22 cellular contexts compared by ENCODE assay signal in the genomic region with DNA sequence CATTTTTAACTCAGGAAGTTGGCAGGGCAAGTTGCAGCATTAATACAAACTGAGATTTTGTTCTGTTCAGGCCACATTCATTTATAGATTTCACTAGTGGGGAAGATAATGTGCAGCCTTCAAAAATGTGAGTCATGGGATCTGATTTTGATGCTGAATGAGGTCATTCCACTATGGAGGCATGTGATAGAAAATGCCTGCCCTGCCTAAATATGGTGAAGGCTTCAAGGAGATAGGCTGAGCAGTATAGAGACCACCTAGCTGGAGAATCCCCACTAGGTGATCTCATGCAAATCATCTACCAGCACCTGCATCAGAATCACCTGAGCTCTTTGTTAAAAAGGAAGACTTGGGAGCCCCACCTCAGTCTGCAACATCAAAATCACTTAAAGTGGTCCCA. TPM values are rescaled to one million over a fixed set of nuclear protein-coding genes. Genes with fewer than 3 reads are reported as not detected.
A peak's percentile ranks its signal among the peaks of the same experiment; 100 is the strongest.
DNase-seq lines count a peak whose midpoint lies in the region; ATAC-seq, FAIRE-seq and TF ChIP-seq lines count a peak whose summit lies in the region.
"Had no signal": no experiment of that assay in that cellular context is flagged by ENCODE, and none has a peak within 500 bp of the region (broad histone marks: within the 10 kb centered on the region; RNA-seq: fewer than 3 reads in every experiment).

No MANE protein-coding gene starts in this region.

- no peaks in the 10 kb centered on the region for H3K36me3 Mint-ChIP-seq in WTC11
- no peaks in the 10 kb centered on the region for H3K36me3 Mint-ChIP-seq in CD8-positive, alpha-beta T cell
- H3K36me3 Mint-ChIP-seq: IgD-negative memory B cell had no signal

- H3K27me3 Mint-ChIP-seq in WTC11 (ENCODE audit: low read depth) = no peaks in the 10 kb centered on the region; the same call in 1 of the 2 replicates
- peaks cover 11% of the 10 kb centered on the region for H3K27me3 Mint-ChIP-seq in CD8-positive, alpha-beta T cell (ENCODE audit: low read depth)

- H3K79me1 ChIP-seq in neuronal stem cell (ENCODE audit: low read depth, low read length) = no peaks in the 10 kb centered on the region

- no peaks in the 10 kb centered on the region for H3K79me2 ChIP-seq in HepG2 (ENCODE audit: insufficient read depth, low read length)

- peaks cover 32% of the 10 kb centered on the region for H3K4me1 Mint-ChIP-seq in WTC11
- no peaks in the 10 kb centered on the region for H3K4me1 Mint-ChIP-seq in CD8-positive, alpha-beta T cell (ENCODE audit: low read depth)
- H3K4me1 Mint-ChIP-seq: IgD-negative memory B cell had no signal

- no peak for DNase-seq in HepG2 (ENCODE audit: low spot score)
- DNase-seq in right lobe of liver = no peak
- DNase-seq in WTC11 (ENCODE audit: low spot score) = no peak
- no peak for DNase-seq in neuronal stem cell (ENCODE audit: low spot score)
- no peak for DNase-seq in CD8-positive, alpha-beta T cell
- no peak for DNase-seq in T1000 (lab: John Stamatoyannopoulos, UW)
- DNase-seq: AML-193; CD4-positive, alpha-beta T cell; DMS153; DMS79; GOT3; H9; KBM-7 had no signal

- no peak for TF ChIP-seq EP300 in HepG2 (IDR thresholded peaks at IDR 0.05; ENCODE audit: low read depth in 2 of 2, low read length in 2 of 2)
- TF ChIP-seq EP300 in HepG2 (CRISPR knock-in tag; IDR thresholded peaks at IDR 0.05; ENCODE audit: borderline replicate concordance) = no peak

- no peak overlapping the region for H3K4me3 ChIP-seq in HepG2 (replicated peaks in 1 of 3; ENCODE audit: insufficient read depth in 1 of 3, low read depth in 2 of 3, low read length in 3 of 3)
- no peak overlapping the region for H3K4me3 ChIP-seq in right lobe of liver
- H3K4me3 ChIP-seq in neuronal stem cell (ENCODE audit: low read length in 2 of 2) = no peak overlapping the region
- H3K4me3 ChIP-seq in CD8-positive, alpha-beta T cell (ENCODE audit: low read depth, low read length) = no peak overlapping the region
- H3K4me3 ChIP-seq: A549 had no signal

- H3K27ac Mint-ChIP-seq in WTC11 = no peak overlapping the region
- no peak overlapping the region for H3K27ac Mint-ChIP-seq in CD8-positive, alpha-beta T cell
- H3K27ac Mint-ChIP-seq: CD4-positive, alpha-beta T cell; H9; IgD-negative memory B cell had no signal

- H3K23ac ChIP-seq in neuronal stem cell (ENCODE audit: low read depth, low read length, poor library complexity) = no peak overlapping the region

- no peak overlapping the region for H2AK5ac ChIP-seq in neuronal stem cell (ENCODE audit: low read depth, low read length)

- H3K4ac ChIP-seq in neuronal stem cell (ENCODE audit: low read length) = no peak overlapping the region

- H3K9ac ChIP-seq in HepG2 (ENCODE audit: insufficient read depth, low read depth, low read length) = no peak overlapping the region
- H3K9ac ChIP-seq in neuronal stem cell (ENCODE audit: low read depth, low read length, poor library complexity) = no peak overlapping the region

- no peak overlapping the region for H3K4me2 ChIP-seq in HepG2 (ENCODE audit: low read depth, low read length)
- H3K4me2 ChIP-seq in neuronal stem cell (ENCODE audit: insufficient read depth, low read length, poor library complexity, severe bottlenecking) = peak overlapping the region; percentile 2
- H3K4me2 ChIP-seq: A549 had no signal

- no peak overlapping the region for H4K91ac ChIP-seq in neuronal stem cell (ENCODE audit: low read depth, low read length, poor library complexity)

- H3K9me3 Mint-ChIP-seq in WTC11 = peaks cover 4% of the 10 kb centered on the region; the same call in 1 of the 2 replicates
- no peaks in the 10 kb centered on the region for H3K9me3 Mint-ChIP-seq in CD8-positive, alpha-beta T cell
- H3K9me3 Mint-ChIP-seq: CD4-positive, alpha-beta T cell; IgD-negative memory B cell had no signal

- H2BK15ac ChIP-seq in neuronal stem cell (ENCODE audit: low read length) = no peak overlapping the region

- POLR2A ChIA-PET in HepG2 (lab: Yijun Ruan, JAX) = no interaction called here
- POLR2A ChIA-PET in WTC11 (lab: Charles Lee) = interaction anchor here (1.1 kb wide), 1 partner anchor 11 kb away, joined by 3 read pairs; no protein-coding TSS in a partner anchor
- POLR2A ChIA-PET in CD8-positive, alpha-beta T cell (lab: Charles Lee) = no interaction called here

- TF ChIP-seq CTCF in HepG2 (CRISPR knock-in tag; IDR thresholded peaks at IDR 0.05) = no peak
- TF ChIP-seq CTCF in right lobe of liver (IDR thresholded peaks at IDR 0.05) = no peak
- no peak for TF ChIP-seq CTCF in WTC11 (IDR thresholded peaks at IDR 0.05)
- TF ChIP-seq CTCF in CD8-positive, alpha-beta T cell (IDR thresholded peaks at IDR 0.05) = no peak

- no peak overlapping the region for H3K14ac ChIP-seq in neuronal stem cell (ENCODE audit: low read length)

- H3K9me3 ChIP-seq in HepG2 (ENCODE audit: low read length) (no peaks in the 10 kb centered on the region), right lobe of liver (no peaks in the 10 kb centered on the region), neuronal stem cell (replicated peaks in 1 of 2; ENCODE audit: control insufficient read depth in 2 of 2, insufficient read depth in 1 of 2, low read depth in 1 of 2, low read length in 2 of 2) (peaks cover 0 to 2% of the 10 kb centered on the region in 2 donors)
- H3K9me3 ChIP-seq in CD8-positive, alpha-beta T cell (ENCODE audit: low read length) = no peaks in the 10 kb centered on the region
- H3K9me3 ChIP-seq: A549 had no signal

- no peak overlapping the region for H2BK5ac ChIP-seq in neuronal stem cell (ENCODE audit: low read length)

- H3K36me3 ChIP-seq in HepG2 (replicated peaks in 1 of 2; ENCODE audit: control insufficient read depth in 1 of 2, insufficient read depth in 2 of 2, low read length in 2 of 2) = no peaks in the 10 kb centered on the region
- H3K36me3 ChIP-seq in right lobe of liver = no peaks in the 10 kb centered on the region
- no peaks in the 10 kb centered on the region for H3K36me3 ChIP-seq in neuronal stem cell (replicated peaks in 1 of 2; ENCODE audit: control insufficient read depth in 2 of 2, insufficient read depth in 2 of 2, low read length in 2 of 2)
- H3K36me3 ChIP-seq in CD8-positive, alpha-beta T cell (ENCODE audit: insufficient read depth, low read length) = no peaks in the 10 kb centered on the region

- no peak overlapping the region for H2BK120ac ChIP-seq in neuronal stem cell (ENCODE audit: low read depth, low read length)

- intact Hi-C loops in HepG2 (cut with micrococcal nuclease; ENCODE audit: unreplicated experiment) = no loop called here
- intact Hi-C loops in right lobe of liver (cut with DNase I) = no loop called here
- intact Hi-C loops in CD8-positive, alpha-beta T cell (cut with DNase I, micrococcal nuclease) = no loop called here

- BruUV-seq in HepG2 (replicated peaks; lab: Mats Ljungman, UMichigan) = no TSS peak

- H3K27ac ChIP-seq in HepG2 (ENCODE audit: extremely low read length, insufficient read depth, low read length) (no peak overlapping the region), right lobe of liver (no peak overlapping the region), neuronal stem cell (replicated peaks; ENCODE audit: low read length) (no peak overlapping the region)
- H3K27ac ChIP-seq in CD8-positive, alpha-beta T cell (ENCODE audit: low read depth, low read length) = no peak overlapping the region
- H3K27ac ChIP-seq: 22Rv1, A549, C4-2B had no signal

- TF ChIP-seq RAD21 in HepG2 (CRISPR knock-in tag; IDR thresholded peaks at IDR 0.05) = no peak

- in situ Hi-C loops in HepG2 (cut with HindIII; ENCODE audit: extremely low pct_ligation_motif_present, low pct_unique_long_range_greater_than_20kb) = no loop called here

- H3K18ac ChIP-seq in neuronal stem cell (ENCODE audit: low read length) = no peak overlapping the region

- H4K20me1 ChIP-seq in HepG2 (ENCODE audit: insufficient read depth, low read length) = no peaks in the 10 kb centered on the region

- FAIRE-seq in HepG2 (lab: Jason Lieb, UNC) = no peak
- FAIRE-seq: A549, G401.6, GM12891, GM18507, HTR-8/SVneo had no signal

- no peak overlapping the region for H4K8ac ChIP-seq in neuronal stem cell (ENCODE audit: low read depth, low read length)

- TF ChIP-seq POLR2A in HepG2 (IDR thresholded peaks at IDR 0.05; ENCODE audit: insufficient read depth in 1 of 2, low read depth in 2 of 2, low read length in 2 of 2) = no peak
- no peak for TF ChIP-seq POLR2A in right lobe of liver (IDR thresholded peaks at IDR 0.05)

- no peak overlapping the region for H3K4me3 Mint-ChIP-seq in WTC11
- H3K4me3 Mint-ChIP-seq in CD8-positive, alpha-beta T cell = no peak overlapping the region
- H3K4me3 Mint-ChIP-seq: CD4-positive, alpha-beta T cell; H9; IgD-negative memory B cell had no signal

- ATAC-seq in HepG2 (no peak), right lobe of liver (no peak), WTC11 (peak; percentile 57), GM18868 (IDR thresholded peaks at IDR 0.05; ENCODE audit: unreplicated experiment) (no peak)
- ATAC-seq in CD8-positive, alpha-beta T cell = no peak
- ATAC-seq: A549 had no signal

- no peak overlapping the region for H2AFZ ChIP-seq in HepG2 (ENCODE audit: low read length)
- no peak overlapping the region for H2AFZ ChIP-seq in neuronal stem cell (ENCODE audit: low read length)

- H3K4me1 ChIP-seq in HepG2 (ENCODE audit: insufficient read depth, low read length) = no peaks in the 10 kb centered on the region
- no peaks in the 10 kb centered on the region for H3K4me1 ChIP-seq in right lobe of liver
- peaks cover 0 to 7% of the 10 kb centered on the region in 2 donors for H3K4me1 ChIP-seq in neuronal stem cell (ENCODE audit: control insufficient read depth in 2 of 2, insufficient read depth in 1 of 2, low read depth in 1 of 2, low read length in 2 of 2)
- H3K4me1 ChIP-seq in CD8-positive, alpha-beta T cell (ENCODE audit: insufficient read depth, low read length) = no peaks in the 10 kb centered on the region
- H3K4me1 ChIP-seq: A549 had no signal

- H2BK12ac ChIP-seq in neuronal stem cell (ENCODE audit: low read length) = no peak overlapping the region

- CTCF ChIA-PET in HepG2 (lab: Yijun Ruan, JAX; ENCODE audit: low intra/inter-chr PET ratio, low total read pairs) (no interaction called here), WTC11 (lab: Charles Lee) (no interaction called here)
- CTCF ChIA-PET in CD8-positive, alpha-beta T cell (lab: Charles Lee) = no interaction called here

- H3K27me3 ChIP-seq in HepG2 (ENCODE audit: control insufficient read depth in 1 of 2, insufficient read depth in 2 of 2, low read length in 2 of 2) (peaks cover 0 to 8% of the 10 kb centered on the region in 2 experiments; a peak in 4 of 5 replicates), right lobe of liver (no peaks in the 10 kb centered on the region), neuronal stem cell (ENCODE audit: control insufficient read depth in 3 of 3, insufficient read depth in 3 of 3, low read depth in 1 of 3, low read length in 3 of 3) (peaks cover 0 to 4% (median 0%) of the 10 kb centered on the region in 3 experiments)
- H3K27me3 ChIP-seq in CD8-positive, alpha-beta T cell (ENCODE audit: insufficient read depth, low read length) = no peaks in the 10 kb centered on the region

RNA-seq across cellular contexts. Expression of a gene that starts 43.7 kb away (rescaled TPM):
- total RNA-seq in HepG2 (2016; rRNA removed; fragmentation: Illumina TruSeq; extraction: Trizol) (not detected in 2 replicates), right lobe of liver (not detected), WTC11 (2021) (not detected in 3 replicates)
- total RNA-seq in HepG2 (2016; cell fraction: cytosol; rRNA removed; fragmentation: Illumina TruSeq; extraction: Trizol; ENCODE audit: low read depth) = not detected in 2 replicates
- total RNA-seq in HepG2 (2016; cell fraction: insoluble cytoplasmic fraction; rRNA removed; fragmentation: Illumina TruSeq; extraction: Trizol) = not detected in 2 replicates
- total RNA-seq in HepG2 (2016; cell fraction: membrane; rRNA removed; fragmentation: Illumina TruSeq; extraction: Trizol) = not detected in 2 replicates
- not detected in 2 replicates for total RNA-seq in HepG2 (2016; cell fraction: nucleus; rRNA removed; fragmentation: Illumina TruSeq; extraction: Trizol)
- 0.07 TPM in 1 of 2 replicates, not detected in the other for polyA plus RNA-seq in HepG2 (2011; rRNA removed)
- polyA plus RNA-seq in HepG2 (2011; cell fraction: cytosol; rRNA removed) = not detected in 2 replicates
- polyA plus RNA-seq in HepG2 (2011; cell fraction: nucleus; rRNA removed) = not detected in 2 replicates
- not detected in 2 replicates for polyA plus RNA-seq in HepG2 (2012)
- not detected in 2 replicates for polyA plus RNA-seq in HepG2 (2016; cell fraction: cytosol; fragmentation: Illumina TruSeq; extraction: Trizol; ENCODE audit: low read depth)
- not detected in 2 replicates for polyA plus RNA-seq in HepG2 (2016; cell fraction: insoluble cytoplasmic fraction; fragmentation: Illumina TruSeq; extraction: Trizol; ENCODE audit: low read depth)
- not detected in 2 replicates for polyA plus RNA-seq in HepG2 (2016; cell fraction: membrane; fragmentation: Illumina TruSeq; extraction: Trizol; ENCODE audit: low read depth)
- polyA plus RNA-seq in HepG2 (2016; cell fraction: nucleus; fragmentation: Illumina TruSeq; extraction: Trizol; ENCODE audit: insufficient read depth, low read depth) = not detected in 2 replicates
- polyA minus RNA-seq in HepG2 (2011; rRNA and poly(A)+ RNA removed; ENCODE audit: low replicate concordance) = not detected in 2 replicates
- not detected in 2 replicates for polyA minus RNA-seq in HepG2 (2011; cell fraction: cytosol; rRNA and poly(A)+ RNA removed)
- not detected in 2 replicates for polyA minus RNA-seq in HepG2 (2011; cell fraction: nucleus; rRNA and poly(A)+ RNA removed)
- 0.04 TPM for polyA plus RNA-seq in neuronal stem cell (2013, experiment 1 of 2)
- not detected for polyA plus RNA-seq in neuronal stem cell (2013, experiment 2 of 2)
- not detected for total RNA-seq in CD8-positive, alpha-beta T cell
- total RNA-seq: CD4-positive, alpha-beta T cell; H9 had no signal
- polyA plus RNA-seq: A549, IgD-negative memory B cell had no signal
